ENCODE assay signal across 8 cellular contexts in genomic region chr22:38569181-38569971, GRCh38.
DNase-seq lines count a peak whose midpoint lies in the region; TF ChIP-seq lines count a peak whose summit lies in the region.

No MANE protein-coding gene starts in this region.

- no peaks in the 10 kb centered on the region for H3K79me2 ChIP-seq in parathyroid adenoma

- DNase-seq in stimulated activated CD4-positive, alpha-beta T cell treated with anti-CD3 and anti-CD28 coated beads, Interleukin-4, amount 100 ng/mL, for 48 hours (ENCODE audit: low read depth in 2 of 2), result peak; percentile 4 to 12
- DNase-seq in stimulated activated CD4-positive, alpha-beta T cell treated with anti-CD3 and anti-CD28 coated beads, Interleukin-4, amount 100 ng/mL, for 24 hours, result no peak
- DNase-seq in T-helper 9 cell, result peak; percentile 1
- no peak for DNase-seq in fibroblast of pulmonary artery (ENCODE audit: low read depth)
- no peak for DNase-seq in DMS153 (lab: John Stamatoyannopoulos, UW)
- DNase-seq in WERI-Rb-1, result no peak
- DNase-seq in DMS 273 (lab: John Stamatoyannopoulos, UW; ENCODE audit: unreplicated experiment), result no peak

- TF ChIP-seq CTCF in fibroblast of pulmonary artery (IDR thresholded peaks at IDR 0.05; ENCODE audit: low read length, missing control alignments), result no peak
- TF ChIP-seq CTCF in parathyroid adenoma (IDR thresholded peaks at IDR 0.05), result no peak
- no peak for TF ChIP-seq CTCF in WERI-Rb-1 (IDR thresholded peaks at IDR 0.05; ENCODE audit: low read depth, low read length)

- H3K27ac ChIP-seq in parathyroid adenoma (no peak overlapping the region), WERI-Rb-1 (no peak overlapping the region)

- H3K27me3 ChIP-seq in parathyroid adenoma (ENCODE audit: control insufficient read depth, insufficient read depth, low read length), result no peaks in the 10 kb centered on the region
- no peaks in the 10 kb centered on the region for H3K27me3 ChIP-seq in WERI-Rb-1 (ENCODE audit: insufficient read depth, low read depth, severe bottlenecking)

- peak overlapping the region; percentile 65 for H3K4me2 ChIP-seq in parathyroid adenoma (ENCODE audit: low read length)

- no peaks in the 10 kb centered on the region for H3K36me3 ChIP-seq in parathyroid adenoma (ENCODE audit: control insufficient read depth, insufficient read depth, low read length)
- H3K36me3 ChIP-seq in WERI-Rb-1, result no peaks in the 10 kb centered on the region

- peak overlapping the region; percentile 87 for H2AFZ ChIP-seq in parathyroid adenoma

- H3K4me3 ChIP-seq in fibroblast of pulmonary artery (replicated peaks; ENCODE audit: low read depth, low read length), result peak overlapping the region; percentile 70
- H3K4me3 ChIP-seq in parathyroid adenoma (ENCODE audit: low read depth, low read length), result peak overlapping the region; percentile 51
- H3K4me3 ChIP-seq in WERI-Rb-1 (ENCODE audit: low read depth, low read length), result no peak overlapping the region

- H3K9ac ChIP-seq in parathyroid adenoma, result peak overlapping the region; percentile 28

- H3K4me1 ChIP-seq in parathyroid adenoma, result peaks cover 6% of the 10 kb centered on the region

- H3K9me3 ChIP-seq in parathyroid adenoma (ENCODE audit: control insufficient read depth, low read length) (no peaks in the 10 kb centered on the region), WERI-Rb-1 (ENCODE audit: severe bottlenecking) (no peaks in the 10 kb centered on the region)

Comparison
In these comparisons a context has a peak if more than half of its experiments do, and no peak if none do; other contexts are left out.
1. DNase-seq: peak in stimulated activated CD4-positive, alpha-beta T cell treated with anti-CD3 and anti-CD28 coated beads, Interleukin-4, amount 100 ng/mL, for 48 hours (2 of 2) and T-helper 9 cell (single experiment); none in stimulated activated CD4-positive, alpha-beta T cell treated with anti-CD3 and anti-CD28 coated beads, Interleukin-4, amount 100 ng/mL, for 24 hours (single experiment), fibroblast of pulmonary artery (single experiment), DMS153 (single experiment), WERI-Rb-1 (single experiment) and DMS 273 (single experiment).